Comparison of ENCODE assay signal across 1 cellular context in the genomic region with DNA sequence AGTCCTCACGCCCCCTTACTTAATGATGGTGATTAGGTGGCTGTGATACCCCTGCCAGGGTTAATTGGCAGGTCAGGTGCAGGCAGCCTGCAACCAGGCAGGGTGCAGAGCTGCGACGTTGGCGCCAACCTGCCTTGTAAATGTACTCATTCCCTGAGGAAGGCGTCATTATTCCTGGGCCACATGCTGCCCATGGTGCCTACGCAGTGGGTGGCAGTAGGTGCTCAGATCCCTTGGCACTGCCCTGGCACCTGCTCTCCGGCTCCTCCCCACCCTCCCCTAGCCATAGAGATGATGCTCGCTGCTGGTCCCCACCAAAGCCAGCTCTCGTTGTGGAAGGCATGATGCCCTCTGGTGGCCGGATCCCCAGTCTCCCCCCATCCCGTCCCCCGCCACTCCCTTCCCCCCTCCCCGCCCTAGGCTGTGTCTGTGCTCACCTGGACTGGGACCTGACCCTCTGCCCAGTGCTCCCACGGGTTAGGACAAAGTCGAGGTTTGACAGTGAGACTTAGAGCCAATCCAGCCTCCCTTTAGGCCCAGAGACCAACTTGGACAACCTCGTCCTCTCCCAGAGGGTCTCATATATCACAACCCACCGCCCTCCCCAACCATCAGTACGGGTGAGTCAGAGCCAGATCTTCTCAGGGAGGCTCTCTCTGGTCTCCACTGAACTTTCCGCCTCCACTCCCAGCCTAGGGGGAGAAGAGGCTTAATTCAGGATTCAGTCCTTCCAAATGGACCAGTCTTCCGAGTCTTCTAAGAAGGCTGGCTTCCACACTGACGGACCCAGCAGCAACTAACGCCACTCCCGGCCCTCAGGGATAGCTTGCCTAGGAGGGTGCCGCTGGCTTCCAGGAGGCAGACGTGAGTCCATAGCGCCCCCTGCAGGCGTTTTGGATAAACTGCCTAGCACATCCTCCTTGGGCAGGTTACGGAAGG.
A peak's percentile ranks its signal among the peaks of the same experiment; 100 is the strongest.
TF ChIP-seq lines count a peak whose summit lies in the region.

No MANE protein-coding gene starts in this region.

TF ChIP-seq in HEK293, 187 proteins besides CTCF, POLR2A, EP300 and RAD21 (continued from another document):
- TF ChIP-seq, protein P1, sequence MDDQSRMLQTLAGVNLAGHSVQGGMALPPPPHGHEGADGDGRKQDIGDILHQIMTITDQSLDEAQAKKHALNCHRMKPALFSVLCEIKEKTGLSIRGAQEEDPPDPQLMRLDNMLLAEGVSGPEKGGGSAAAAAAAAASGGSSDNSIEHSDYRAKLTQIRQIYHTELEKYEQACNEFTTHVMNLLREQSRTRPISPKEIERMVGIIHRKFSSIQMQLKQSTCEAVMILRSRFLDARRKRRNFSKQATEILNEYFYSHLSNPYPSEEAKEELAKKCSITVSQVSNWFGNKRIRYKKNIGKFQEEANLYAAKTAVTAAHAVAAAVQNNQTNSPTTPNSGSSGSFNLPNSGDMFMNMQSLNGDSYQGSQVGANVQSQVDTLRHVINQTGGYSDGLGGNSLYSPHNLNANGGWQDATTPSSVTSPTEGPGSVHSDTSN (CRISPR knock-in tag; IDR thresholded peaks at IDR 0.05), result no peak
- no peak for TF ChIP-seq HOXA7 (CRISPR knock-in tag; IDR thresholded peaks at IDR 0.05; ENCODE audit: borderline replicate concordance)
- TF ChIP-seq IKZF3 (tag by site-specific recombination; IDR thresholded peaks at IDR 0.05), result peak; percentile 66
- TF ChIP-seq KLF9 (tag by site-specific recombination; IDR thresholded peaks at IDR 0.05; ENCODE audit: low read depth), result 0 out of 2 replicates have a peak, but pooled peaks have one; percentile 20
- TF ChIP-seq ZNF785 (tag by site-specific recombination; IDR thresholded peaks at IDR 0.05), result no peak
